ENCODE assay signal across 21 cellular contexts in the genomic region with DNA sequence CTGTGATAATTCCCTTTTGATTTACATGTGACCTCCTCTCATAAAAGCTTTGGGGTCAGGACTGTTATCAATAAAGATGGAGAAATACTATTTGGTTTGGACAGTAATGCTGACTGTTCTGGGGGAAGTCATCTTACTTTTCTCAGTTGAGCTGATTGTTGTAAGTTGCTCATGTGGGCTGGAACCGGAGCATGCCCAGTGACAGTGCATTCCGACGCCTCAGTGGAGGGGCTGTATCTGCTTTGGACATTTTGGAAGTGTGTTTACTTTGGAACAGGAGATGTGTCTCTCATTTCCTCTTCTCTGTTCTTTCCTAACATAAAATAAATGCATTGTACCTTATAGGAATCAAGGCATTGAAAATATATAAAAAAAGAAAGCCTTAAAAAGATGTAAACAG.
"Had no signal": no experiment of that assay in that cellular context is flagged by ENCODE, and none has a peak within 500 bp of the region (broad histone marks: within the 10 kb centered on the region; RNA-seq: fewer than 3 reads in every experiment).

No MANE protein-coding gene starts in this region.

- H3K27me3 Mint-ChIP-seq: activated CD4-positive, alpha-beta T cell treated with anti-CD3 and anti-CD28 coated beads for 36 hours; activated CD8-positive, alpha-beta memory T cell treated with anti-CD3 and anti-CD28 coated beads, Interleukin-2, amount 10 ng/mL, durations not matched to agents 7 days and 5 days; naive thymus-derived CD4-positive, alpha-beta T cell had no signal

- DNase-seq: activated CD4-positive, alpha-beta T cell treated with anti-CD3 and anti-CD28 coated beads for 36 hours; activated CD4-positive, CD25-positive, alpha-beta regulatory T cell; activated CD8-positive, alpha-beta memory T cell treated with anti-CD3 and anti-CD28 coated beads, Interleukin-2, amount 10 ng/mL, durations not matched to agents 7 days and 5 days; activated CD8-positive, alpha-beta T cell treated with anti-CD3 and anti-CD28 coated beads, Interleukin-2, amount 10 ng/mL, durations not matched to agents 7 days and 5 days; activated naive CD4-positive, alpha-beta T cell; activated T-cell treated with anti-CD3 and anti-CD28 coated beads, Interleukin-2, amount 50 U/mL, for 72 hours; cortex of kidney; effector CD4-positive, alpha-beta T cell; gastrocnemius medialis; glutamatergic neuron; left cardiac atrium; naive thymus-derived CD4-positive, alpha-beta T cell; posterior cingulate gyrus; right cardiac atrium; spleen; stimulated activated naive CD4-positive, alpha-beta T cell treated with Interleukin-2 at 50 U/mL for 16 hours had no signal

- ATAC-seq: activated CD4-positive, alpha-beta T cell treated with anti-CD3 and anti-CD28 coated beads for 36 hours; activated CD8-positive, alpha-beta memory T cell treated with anti-CD3 and anti-CD28 coated beads, Interleukin-2, amount 10 ng/mL, durations not matched to agents 7 days and 5 days; activated CD8-positive, alpha-beta T cell treated with anti-CD3 and anti-CD28 coated beads, Interleukin-2, amount 10 ng/mL, durations not matched to agents 7 days and 5 days; activated naive CD4-positive, alpha-beta T cell treated with anti-CD3 and anti-CD28 coated beads, Interleukin-2, amount 50 U/mL, for 72 hours; activated T-cell treated with anti-CD3 and anti-CD28 coated beads, Interleukin-2, amount 50 U/mL, for 72 hours; gastrocnemius medialis; left cardiac atrium; naive thymus-derived CD4-positive, alpha-beta T cell had no signal

- H3K27me3 ChIP-seq: gastrocnemius medialis, spleen, tibial nerve had no signal

- H3K4me3 Mint-ChIP-seq: activated CD4-positive, alpha-beta T cell treated with anti-CD3 and anti-CD28 coated beads for 36 hours; activated CD8-positive, alpha-beta memory T cell treated with anti-CD3 and anti-CD28 coated beads, Interleukin-2, amount 10 ng/mL, durations not matched to agents 7 days and 5 days; activated CD8-positive, alpha-beta T cell treated with anti-CD3 and anti-CD28 coated beads, Interleukin-2, amount 10 ng/mL, durations not matched to agents 7 days and 5 days; activated T-cell treated with anti-CD3 and anti-CD28 coated beads, Interleukin-2, amount 50 U/mL, for 72 hours; mesothelial cell of epicardium had no signal

- H3K9me3 ChIP-seq: gastrocnemius medialis, spleen, tibial nerve had no signal

- H3K4me3 ChIP-seq: gastrocnemius medialis, spleen, tibial nerve had no signal

- H3K27ac ChIP-seq: epithelial cell of prostate, gastrocnemius medialis, spleen had no signal

- FAIRE-seq: keratinocyte had no signal

- H3K9me3 Mint-ChIP-seq: activated naive CD4-positive, alpha-beta T cell treated with anti-CD3 and anti-CD28 coated beads, Interleukin-2, amount 50 U/mL, for 72 hours; activated T-cell treated with anti-CD3 and anti-CD28 coated beads, Interleukin-2, amount 50 U/mL, for 72 hours; mesothelial cell of epicardium; naive thymus-derived CD4-positive, alpha-beta T cell had no signal

- H3K36me3 ChIP-seq: gastrocnemius medialis had no signal

- H3K27ac Mint-ChIP-seq: activated CD4-positive, alpha-beta T cell treated with anti-CD3 and anti-CD28 coated beads for 36 hours; activated CD8-positive, alpha-beta memory T cell treated with anti-CD3 and anti-CD28 coated beads, Interleukin-2, amount 10 ng/mL, durations not matched to agents 7 days and 5 days; activated CD8-positive, alpha-beta T cell treated with anti-CD3 and anti-CD28 coated beads, Interleukin-2, amount 10 ng/mL, durations not matched to agents 7 days and 5 days; activated naive CD4-positive, alpha-beta T cell treated with anti-CD3 and anti-CD28 coated beads, Interleukin-2, amount 50 U/mL, for 72 hours; activated T-cell treated with anti-CD3 and anti-CD28 coated beads, Interleukin-2, amount 50 U/mL, for 72 hours; mesothelial cell of epicardium had no signal
